8 cellular contexts compared by ENCODE assay signal in genomic region chr17:60602385-60602742, GRCh38. TPM values are rescaled to one million over a fixed set of nuclear protein-coding genes. Genes with fewer than 3 reads are reported as not detected.
DNase-seq lines count a peak whose midpoint lies in the region; ATAC-seq and TF ChIP-seq lines count a peak whose summit lies in the region.

No MANE protein-coding gene starts in this region.

- no peaks in the 10 kb centered on the region for H3K9me3 ChIP-seq in mesodermal cell (ENCODE audit: control insufficient read depth, low read length)

- H3K4me3 ChIP-seq in HFF-Myc (replicated peaks; ENCODE audit: low read depth, low read length) (peak overlapping the region; percentile 72), brain microvascular endothelial cell (ENCODE audit: low read depth, low read length) (peak overlapping the region; percentile 91), mesodermal cell (ENCODE audit: extremely low read depth, insufficient read depth, low read length, poor library complexity, severe bottlenecking) (peak overlapping the region; percentile 99)

- ATAC-seq in GM19023 (IDR thresholded peaks at IDR 0.05; ENCODE audit: unreplicated experiment): no peak
- no peak for ATAC-seq in GM18858 (IDR thresholded peaks at IDR 0.05; ENCODE audit: unreplicated experiment)
- no peak for ATAC-seq in HG03565 (IDR thresholded peaks at IDR 0.05; ENCODE audit: unreplicated experiment)

- H3K36me3 ChIP-seq in brain microvascular endothelial cell (replicated peaks): no peaks in the 10 kb centered on the region
- H3K36me3 ChIP-seq in mesodermal cell (ENCODE audit: control insufficient read depth, insufficient read depth, low read length): peaks cover 4% of the 10 kb centered on the region

- in situ Hi-C loops in brain microvascular endothelial cell (cut with HindIII; ENCODE audit: low pct_ligation_motif_present, low sequenced_read_pairs): no loop called here

- no peaks in the 10 kb centered on the region for H3K27me3 ChIP-seq in brain microvascular endothelial cell (replicated peaks)

- H3K27ac ChIP-seq in 22Rv1 (peak overlapping the region; percentile 95; the same call in 1 of the 2 replicates), brain microvascular endothelial cell (no peak overlapping the region), mesodermal cell (ENCODE audit: low read depth, low read length, severe bottlenecking) (peak overlapping the region; percentile 11)

- WGBS in mesodermal cell (ENCODE audit: insufficient coverage in 2 of 2), 2 experiments: 2% methylated on average over 7 of the region's 12 CpGs; no CpG with 5 or more reads in 1 of the 2 experiments

- DNase-seq in HFF-Myc (ENCODE audit: extremely low read depth, low read depth): no peak
- peak; percentile 6 for DNase-seq in brain microvascular endothelial cell
- DNase-seq in HPDE6-E6E7 (ENCODE audit: extremely low spot score): no peak

- TF ChIP-seq CTCF in 22Rv1 (IDR thresholded peaks at IDR 0.05): no peak
- TF ChIP-seq CTCF in HFF-Myc (IDR thresholded peaks at IDR 0.05; ENCODE audit: low read depth, low read length, missing control alignments): no peak
- no peak for TF ChIP-seq CTCF in brain microvascular endothelial cell (IDR thresholded peaks at IDR 0.05; ENCODE audit: low read depth, low read length, missing control alignments)

- H3K4me1 ChIP-seq in mesodermal cell (ENCODE audit: control insufficient read depth, insufficient read depth, low read length, poor library complexity, severe bottlenecking): peaks cover 14% of the 10 kb centered on the region

RNA-seq across cellular contexts. Expression of gene PPM1D, which starts 2.4 kb away (rescaled TPM):
- 12.2 TPM for polyA plus RNA-seq in mesodermal cell (2013, experiment 1 of 2)
- polyA plus RNA-seq in mesodermal cell (2013, experiment 2 of 2): 12.9 TPM
